ENCODE assay signal across 1 cellular context in the genomic region with DNA sequence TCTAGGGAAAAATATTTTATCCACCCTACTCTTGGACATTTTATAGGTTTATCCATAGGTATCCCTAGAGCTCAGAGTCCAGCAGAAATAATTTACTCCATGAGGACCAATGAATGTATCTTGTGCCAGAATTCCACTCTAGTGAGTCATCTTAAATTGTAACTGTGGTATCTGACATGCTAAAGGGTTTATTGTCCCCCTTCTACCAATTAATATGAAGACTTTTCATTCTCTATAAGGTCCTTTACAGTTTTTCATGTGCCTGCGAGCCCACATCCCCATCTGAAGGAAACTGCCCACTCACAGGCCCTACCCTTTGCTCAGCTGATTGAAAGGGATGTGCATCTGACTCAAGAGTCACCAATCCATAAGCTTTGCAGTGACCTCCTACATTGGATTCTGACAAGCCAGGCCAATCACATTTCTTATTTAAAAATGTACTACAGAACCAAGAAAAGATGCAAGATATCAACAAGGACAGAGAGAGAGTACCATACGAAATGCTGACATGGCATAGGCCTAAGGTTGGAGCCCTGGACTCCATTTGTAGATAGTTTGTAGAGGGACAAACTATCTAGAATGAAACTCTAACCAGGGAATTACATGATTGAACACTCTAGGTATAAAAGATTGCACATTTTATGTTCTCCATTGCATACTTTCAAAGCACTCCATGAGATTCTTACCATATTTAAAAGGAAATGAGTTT.
A peak's percentile ranks its signal among the peaks of the same experiment; 100 is the strongest.
TF ChIP-seq lines count a peak whose summit lies in the region.

No MANE protein-coding gene starts in this region.

TF ChIP-seq in IMR-90, 13 proteins besides CTCF, POLR2A, EP300 and RAD21 (continued from another document):
- TF ChIP-seq FOS (IDR thresholded peaks at IDR 0.05; ENCODE audit: low read depth, low read length) (no peak), MAFK (IDR thresholded peaks at IDR 0.05; ENCODE audit: low read depth, low read length) (peak; percentile 50; the same call in 1 of the 2 replicates)
